In genomic region chr7:30134523-30135270, GRCh38 we compare ENCODE assay signal across 1 cellular context.
TF ChIP-seq lines count a peak whose summit lies in the region.

MTURN (plus strand) TSS chr7:30134986; CDS start chr7:30135137, 151 bp downstream.

TF ChIP-seq in HepG2, 621 proteins besides CTCF, POLR2A, EP300 and RAD21 (continued from another document and continues in another):
- no peak for TF ChIP-seq ZNF407 (CRISPR knock-in tag; IDR thresholded peaks at IDR 0.05; ENCODE audit: not compliant biosample characterization)
- TF ChIP-seq ZNF724P (CRISPR knock-in tag; IDR thresholded peaks at IDR 0.05; ENCODE audit: borderline replicate concordance) = no peak
- TF ChIP-seq SYNCRIP (IDR thresholded peaks at IDR 0.05; ENCODE audit: insufficient read depth, low read depth, low read length) = no peak
- no peak for TF ChIP-seq HINFP (CRISPR knock-in tag; IDR thresholded peaks at IDR 0.05; ENCODE audit: low read depth)
- TF ChIP-seq ZKSCAN5 (CRISPR knock-in tag; IDR thresholded peaks at IDR 0.05) = no peak
- TF ChIP-seq TCF12 (IDR thresholded peaks at IDR 0.05) = no peak
- TF ChIP-seq TCF12 (CRISPR knock-in tag; IDR thresholded peaks at IDR 0.05) = no peak
- TF ChIP-seq ZNF768 (CRISPR knock-in tag; IDR thresholded peaks at IDR 0.05) = no peak
- no peak for TF ChIP-seq E2F5 (CRISPR knock-in tag; conservative IDR thresholded peaks at IDR 0.05)
- no peak for TF ChIP-seq MED8 (CRISPR knock-in tag; IDR thresholded peaks at IDR 0.05; ENCODE audit: insufficient replicate concordance)
- no peak for TF ChIP-seq FOXP1 (IDR thresholded peaks at IDR 0.05)
- no peak for TF ChIP-seq FOXP1 (CRISPR knock-in tag; IDR thresholded peaks at IDR 0.05)
- no peak for TF ChIP-seq ZNF678 (CRISPR knock-in tag; IDR thresholded peaks at IDR 0.05)
- TF ChIP-seq ARNTL (CRISPR knock-in tag; IDR thresholded peaks at IDR 0.05) = no peak
- TF ChIP-seq ZBTB2 (CRISPR knock-in tag; IDR thresholded peaks at IDR 0.05; ENCODE audit: low read depth) = peak; percentile 43; the same call in 1 of the 2 replicates
- no peak for TF ChIP-seq ETV5 (CRISPR knock-in tag; IDR thresholded peaks at IDR 0.05; ENCODE audit: borderline replicate concordance)
- no peak for TF ChIP-seq ZNF672 (CRISPR knock-in tag; IDR thresholded peaks at IDR 0.05)
- no peak for TF ChIP-seq ARNT (IDR thresholded peaks at IDR 0.05)
- no peak for TF ChIP-seq PAXIP1 (CRISPR knock-in tag; conservative IDR thresholded peaks at IDR 0.05)
- no peak for TF ChIP-seq NCOA2 (CRISPR knock-in tag; IDR thresholded peaks at IDR 0.05)
- TF ChIP-seq KLF15 (CRISPR knock-in tag; IDR thresholded peaks at IDR 0.05; ENCODE audit: borderline replicate concordance) = no peak
- no peak for TF ChIP-seq ZNF547 (CRISPR knock-in tag; IDR thresholded peaks at IDR 0.05)
- TF ChIP-seq RBM39 (IDR thresholded peaks at IDR 0.05; ENCODE audit: low read depth, low read length, poor library complexity, severe bottlenecking) = no peak
- peak; percentile 99 for TF ChIP-seq ZHX2 (IDR thresholded peaks at IDR 0.05; ENCODE audit: low read depth)
- TF ChIP-seq ZHX2 (CRISPR knock-in tag; IDR thresholded peaks at IDR 0.05; ENCODE audit: borderline replicate concordance) = no peak
- TF ChIP-seq SMC3 (IDR thresholded peaks at IDR 0.05; ENCODE audit: low read length) = no peak
- TF ChIP-seq SMAD3 (CRISPR knock-in tag; IDR thresholded peaks at IDR 0.05) = no peak
- no peak for TF ChIP-seq MLXIP (CRISPR knock-in tag; IDR thresholded peaks at IDR 0.05; ENCODE audit: borderline replicate concordance)
- TF ChIP-seq SMAD1 (CRISPR knock-in tag; IDR thresholded peaks at IDR 0.05; ENCODE audit: borderline replicate concordance, low read depth) = no peak
- no peak for TF ChIP-seq ZNF337 (CRISPR knock-in tag; IDR thresholded peaks at IDR 0.05; ENCODE audit: borderline replicate concordance, low read depth)
- no peak for TF ChIP-seq ZNF780A (CRISPR knock-in tag; IDR thresholded peaks at IDR 0.05)
